21 cellular contexts compared by ENCODE assay signal in the genomic region with DNA sequence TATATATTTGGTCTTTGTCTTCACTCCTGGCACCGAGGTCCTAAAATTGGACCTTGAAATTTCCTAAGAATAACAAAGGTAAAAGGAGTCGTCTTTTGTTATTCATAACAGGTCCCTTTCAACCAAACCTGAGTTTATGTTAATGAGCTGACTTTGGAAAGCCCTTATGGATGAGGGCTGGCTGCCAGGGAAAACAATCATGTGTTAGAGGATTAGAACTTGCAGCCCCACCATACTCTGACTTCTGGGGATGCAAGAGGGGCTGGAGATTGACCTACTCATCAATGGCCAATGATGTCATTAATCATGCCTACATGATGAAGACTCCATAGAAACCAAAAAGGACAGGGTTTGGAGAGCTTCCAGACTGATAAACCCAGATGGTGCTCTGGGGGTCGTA.
DNase-seq lines count a peak whose midpoint lies in the region; ATAC-seq and TF ChIP-seq lines count a peak whose summit lies in the region.
"Had no signal": no experiment of that assay in that cellular context is flagged by ENCODE, and none has a peak within 500 bp of the region (broad histone marks: within the 10 kb centered on the region; RNA-seq: fewer than 3 reads in every experiment).

No MANE protein-coding gene starts in this region.

- DNase-seq in stimulated activated naive CD8-positive, alpha-beta T cell treated with anti-CD3 and anti-CD28 coated beads, Interleukin-15, amount 100 ng/mL, for 72 hours: no peak
- DNase-seq in effector memory CD8-positive, alpha-beta T cell: no peak
- DNase-seq in COLO829 (ENCODE audit: low spot score): no peak
- DNase-seq in SHP77 treated with DMSO at 0.1 percent for 48 hours (lab: John Stamatoyannopoulos, UW): no peak
- DNase-seq: Caco-2, DMS53, EL, GOT3, HFFc6, Karpas-422, NCI-H1417 treated with DMSO at 0.1 percent for 48 hours, NCI-H187 treated with DMSO at 0.1 percent for 48 hours, NCI-H226, NCI-H524, PC-9, SJCRH30 had no signal

- H3K4me3 ChIP-seq in HEK293 (ENCODE audit: low read depth, low read length): no peak overlapping the region
- H3K4me3 ChIP-seq: PC-9, SJCRH30 had no signal

- no peaks in the 10 kb centered on the region for H3K9me3 Mint-ChIP-seq in stimulated activated naive CD8-positive, alpha-beta T cell treated with anti-CD3 and anti-CD28 coated beads, Interleukin-15, Interleukin-2, amounts not matched to agents 100 ng/mL and 50 ng/mL, for 24 hours
- no peaks in the 10 kb centered on the region for H3K9me3 Mint-ChIP-seq in stimulated activated naive CD8-positive, alpha-beta T cell treated with anti-CD3 and anti-CD28 coated beads, Interleukin-15, amount 100 ng/mL, for 72 hours
- no peaks in the 10 kb centered on the region for H3K9me3 Mint-ChIP-seq in effector memory CD8-positive, alpha-beta T cell
- H3K9me3 Mint-ChIP-seq: CD14-positive monocyte, HFFc6, IgD-negative memory B cell had no signal

- peaks cover 0 to 4% of the 10 kb centered on the region in 2 experiments; a peak in 1 of 3 replicates for H3K36me3 ChIP-seq in HEK293 (ENCODE audit: control insufficient read depth in 2 of 2, insufficient read depth in 1 of 2, low read length in 2 of 2)
- H3K36me3 ChIP-seq: SJCRH30 had no signal

- no peaks in the 10 kb centered on the region for H3K27me3 Mint-ChIP-seq in stimulated activated naive CD8-positive, alpha-beta T cell treated with anti-CD3 and anti-CD28 coated beads, Interleukin-15, Interleukin-2, amounts not matched to agents 100 ng/mL and 50 ng/mL, for 24 hours
- H3K27me3 Mint-ChIP-seq in stimulated activated naive CD8-positive, alpha-beta T cell treated with anti-CD3 and anti-CD28 coated beads, Interleukin-15, amount 100 ng/mL, for 72 hours: no peaks in the 10 kb centered on the region
- no peaks in the 10 kb centered on the region for H3K27me3 Mint-ChIP-seq in effector memory CD8-positive, alpha-beta T cell
- H3K27me3 Mint-ChIP-seq: IgD-negative memory B cell had no signal

- TF ChIP-seq CTCF in HEK293 (tag by site-specific recombination; IDR thresholded peaks at IDR 0.05): no peak

- peaks cover 15% of the 10 kb centered on the region for H3K36me3 Mint-ChIP-seq in stimulated activated naive CD8-positive, alpha-beta T cell treated with anti-CD3 and anti-CD28 coated beads, Interleukin-15, Interleukin-2, amounts not matched to agents 100 ng/mL and 50 ng/mL, for 24 hours (ENCODE audit: low read depth)
- H3K36me3 Mint-ChIP-seq in effector memory CD8-positive, alpha-beta T cell (ENCODE audit: insufficient read depth): peaks cover 25% of the 10 kb centered on the region

- H3K9me3 ChIP-seq in HEK293 (ENCODE audit: control insufficient read depth, insufficient read depth, low read depth, low read length): no peaks in the 10 kb centered on the region
- H3K9me3 ChIP-seq: Caco-2, SJCRH30 had no signal

- CTCF ChIA-PET in HEK293 (lab: Yijun Ruan, JAX): interaction anchor here (0.6 to 2.5 kb wide), 8 partner anchors 9 to 133 kb away, joined by 3 to 12 read pairs (median 3); no protein-coding TSS in a partner anchor

- ATAC-seq in stimulated activated naive CD8-positive, alpha-beta T cell treated with anti-CD3 and anti-CD28 coated beads, Interleukin-15, amount 100 ng/mL, for 72 hours: no peak
- no peak for ATAC-seq in effector memory CD8-positive, alpha-beta T cell (replicated peaks)
- ATAC-seq in HG02938 (IDR thresholded peaks at IDR 0.05; ENCODE audit: unreplicated experiment): no peak

- H3K27ac Mint-ChIP-seq in stimulated activated naive CD8-positive, alpha-beta T cell treated with anti-CD3 and anti-CD28 coated beads, Interleukin-15, Interleukin-2, amounts not matched to agents 100 ng/mL and 50 ng/mL, for 24 hours: peak overlapping the region; percentile 20
- H3K27ac Mint-ChIP-seq in stimulated activated naive CD8-positive, alpha-beta T cell treated with anti-CD3 and anti-CD28 coated beads, Interleukin-15, amount 100 ng/mL, for 72 hours: peak overlapping the region in 1 of 2 donors; percentile 71
- H3K27ac Mint-ChIP-seq in effector memory CD8-positive, alpha-beta T cell: peak overlapping the region; percentile 89 to 93

- H3K27ac ChIP-seq in HEK293 (ENCODE audit: extremely low read depth, low read depth, low read length): no peak overlapping the region
- H3K27ac ChIP-seq: PC-9, SJCRH30 had no signal

- POLR2A ChIA-PET in HEK293 (lab: Yijun Ruan, JAX): interaction anchor here (0.7 to 1.7 kb wide), 3 partner anchors 10 to 133 kb away, joined by 3 to 9 read pairs (median 3); a partner anchor contains a TSS

- peaks cover 44% of the 10 kb centered on the region for H3K4me1 Mint-ChIP-seq in stimulated activated naive CD8-positive, alpha-beta T cell treated with anti-CD3 and anti-CD28 coated beads, Interleukin-15, Interleukin-2, amounts not matched to agents 100 ng/mL and 50 ng/mL, for 24 hours (ENCODE audit: low read depth)
- H3K4me1 Mint-ChIP-seq in stimulated activated naive CD8-positive, alpha-beta T cell treated with anti-CD3 and anti-CD28 coated beads, Interleukin-15, amount 100 ng/mL, for 72 hours: peaks cover 52% of the 10 kb centered on the region
- H3K4me1 Mint-ChIP-seq in effector memory CD8-positive, alpha-beta T cell (ENCODE audit: low read depth in 2 of 2): peaks cover 13 to 14% of the 10 kb centered on the region in 2 donors

- H3K4me1 ChIP-seq in HEK293 (ENCODE audit: control insufficient read depth, insufficient read depth, low read length): peaks cover 15% of the 10 kb centered on the region

- no peak overlapping the region for H3K4me3 Mint-ChIP-seq in stimulated activated naive CD8-positive, alpha-beta T cell treated with anti-CD3 and anti-CD28 coated beads, Interleukin-15, Interleukin-2, amounts not matched to agents 100 ng/mL and 50 ng/mL, for 24 hours
- H3K4me3 Mint-ChIP-seq in stimulated activated naive CD8-positive, alpha-beta T cell treated with anti-CD3 and anti-CD28 coated beads, Interleukin-15, amount 100 ng/mL, for 72 hours: no peak overlapping the region
- H3K4me3 Mint-ChIP-seq in effector memory CD8-positive, alpha-beta T cell: peak overlapping the region in 1 of 2 donors; percentile 67
- H3K4me3 Mint-ChIP-seq: CD14-positive monocyte, HFFc6 had no signal

TF ChIP-seq in HEK293, 187 proteins besides CTCF, POLR2A, EP300 and RAD21:
- TF ChIP-seq, protein P1, sequence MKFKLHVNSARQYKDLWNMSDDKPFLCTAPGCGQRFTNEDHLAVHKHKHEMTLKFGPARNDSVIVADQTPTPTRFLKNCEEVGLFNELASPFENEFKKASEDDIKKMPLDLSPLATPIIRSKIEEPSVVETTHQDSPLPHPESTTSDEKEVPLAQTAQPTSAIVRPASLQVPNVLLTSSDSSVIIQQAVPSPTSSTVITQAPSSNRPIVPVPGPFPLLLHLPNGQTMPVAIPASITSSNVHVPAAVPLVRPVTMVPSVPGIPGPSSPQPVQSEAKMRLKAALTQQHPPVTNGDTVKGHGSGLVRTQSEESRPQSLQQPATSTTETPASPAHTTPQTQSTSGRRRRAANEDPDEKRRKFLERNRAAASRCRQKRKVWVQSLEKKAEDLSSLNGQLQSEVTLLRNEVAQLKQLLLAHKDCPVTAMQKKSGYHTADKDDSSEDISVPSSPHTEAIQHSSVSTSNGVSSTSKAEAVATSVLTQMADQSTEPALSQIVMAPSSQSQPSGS (tag by site-specific recombination; IDR thresholded peaks at IDR 0.05; ENCODE audit: low read depth): peak; percentile 78
- TF ChIP-seq ZNF558 (tag by site-specific recombination; IDR thresholded peaks at IDR 0.05): no peak
- TF ChIP-seq ZNF677 (tag by site-specific recombination; IDR thresholded peaks at IDR 0.05): 0 out of 2 replicates have a peak, but pooled peaks have one; percentile 30
- no peak for TF ChIP-seq FEZF1 (tag by site-specific recombination; IDR thresholded peaks at IDR 0.05)
- TF ChIP-seq OSR2 (tag by site-specific recombination; IDR thresholded peaks at IDR 0.05): peak; percentile 15; the same call in 1 of the 2 replicates
- TF ChIP-seq, protein P2, sequence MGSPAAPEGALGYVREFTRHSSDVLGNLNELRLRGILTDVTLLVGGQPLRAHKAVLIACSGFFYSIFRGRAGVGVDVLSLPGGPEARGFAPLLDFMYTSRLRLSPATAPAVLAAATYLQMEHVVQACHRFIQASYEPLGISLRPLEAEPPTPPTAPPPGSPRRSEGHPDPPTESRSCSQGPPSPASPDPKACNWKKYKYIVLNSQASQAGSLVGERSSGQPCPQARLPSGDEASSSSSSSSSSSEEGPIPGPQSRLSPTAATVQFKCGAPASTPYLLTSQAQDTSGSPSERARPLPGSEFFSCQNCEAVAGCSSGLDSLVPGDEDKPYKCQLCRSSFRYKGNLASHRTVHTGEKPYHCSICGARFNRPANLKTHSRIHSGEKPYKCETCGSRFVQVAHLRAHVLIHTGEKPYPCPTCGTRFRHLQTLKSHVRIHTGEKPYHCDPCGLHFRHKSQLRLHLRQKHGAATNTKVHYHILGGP (tag by site-specific recombination; IDR thresholded peaks at IDR 0.05): no peak
- no peak for TF ChIP-seq ZNF48 (tag by site-specific recombination; IDR thresholded peaks at IDR 0.05)
- peak; percentile 82; the same call in 1 of the 2 replicates for TF ChIP-seq MZF1 (tag by site-specific recombination; IDR thresholded peaks at IDR 0.05; ENCODE audit: borderline replicate concordance)
